Comparison of ENCODE assay signal across 8 cellular contexts in genomic region chr1:20732588-20733360, GRCh38. TPM values are rescaled to one million over a fixed set of nuclear protein-coding genes. Genes with fewer than 3 reads are reported as not detected.
A peak's percentile ranks its signal among the peaks of the same experiment; 100 is the strongest.
DNase-seq lines count a peak whose midpoint lies in the region; TF ChIP-seq lines count a peak whose summit lies in the region.

TSS of gene SH2D5 (minus strand) at chr1:20732703. CDS start at chr1:20728044, 4,659 bp downstream.

- no peaks in the 10 kb centered on the region; the same call in 1 of the 2 replicates for H3K4me1 ChIP-seq in BE2C
- H3K4me1 ChIP-seq in Peyer's patch, result peaks cover 4 to 26% (median 19%) of the 10 kb centered on the region in 4 donors

- H3K4me1 Mint-ChIP-seq in nephron, result peaks cover 9% of the 10 kb centered on the region

- no peaks in the 10 kb centered on the region for H3K36me3 ChIP-seq in BE2C
- H3K36me3 ChIP-seq in Peyer's patch, result peaks cover 0 to 5% (median 0%) of the 10 kb centered on the region in 3 donors

- peak within 1 kb of the TSS; percentile 79 to 86 (median 85) for H3K4me3 Mint-ChIP-seq in nephron

- peak; percentile 25 for TF ChIP-seq CTCF in BE2C (IDR thresholded peaks at IDR 0.05; ENCODE audit: low read depth, low read length)
- peak in 5 of 6 experiments; percentile 16 to 63 (median 44) for TF ChIP-seq CTCF in Peyer's patch (IDR thresholded peaks at IDR 0.05)
- peak; percentile 40 for TF ChIP-seq CTCF in fibroblast of pulmonary artery (IDR thresholded peaks at IDR 0.05; ENCODE audit: low read length, missing control alignments)
- peak; percentile 22 to 43 (median 24) for TF ChIP-seq CTCF in nephron (IDR thresholded peaks at IDR 0.05; ENCODE audit: unreplicated experiment in 3 of 3)

- H3K27me3 ChIP-seq in BE2C, result no peaks in the 10 kb centered on the region
- H3K27me3 ChIP-seq in Peyer's patch, result peaks cover 0 to 26% of the 10 kb centered on the region in 2 donors

- DNase-seq in BE2C (peak; percentile 59), HS-5 (ENCODE audit: low read depth) (peak; percentile 99), Peyer's patch (peak; percentile 69 to 93 (median 73)), fibroblast of pulmonary artery (ENCODE audit: low read depth) (peak; percentile 97)
- DNase-seq in activated T-helper 1 cell treated with anti-CD3 and anti-CD28 coated beads, Interleukin-2, amount 50 U/mL, for 16 hours (ENCODE audit: low read depth in 1 of 2, low spot score in 1 of 2), result peak; percentile 44 to 45
- DNase-seq in stimulated activated naive CD4-positive, alpha-beta T cell (lab: John Stamatoyannopoulos, UW), result peak in 4 of 6 experiments; percentile 22 to 53 (median 40)

- peak; percentile 30 for TF ChIP-seq POLR2A in GM19193 (IDR thresholded peaks at IDR 0.05; ENCODE audit: extremely low read depth, insufficient read depth, insufficient read length)
- TF ChIP-seq POLR2A in Peyer's patch (IDR thresholded peaks at IDR 0.05), result peak in 1 of 2 donors; percentile 33

- peak within 1 kb of the TSS; percentile 17 to 70 (median 47) for H3K27ac ChIP-seq in Peyer's patch

- H3K9me3 ChIP-seq in BE2C (no peaks in the 10 kb centered on the region), Peyer's patch (no peaks in the 10 kb centered on the region)

- H3K9me3 Mint-ChIP-seq in nephron, result no peaks in the 10 kb centered on the region

- H3K36me3 Mint-ChIP-seq in nephron (ENCODE audit: low read depth), result peaks cover 7% of the 10 kb centered on the region

- peak within 1 kb of the TSS; percentile 61 for H3K4me3 ChIP-seq in BE2C (ENCODE audit: low read depth, low read length)
- H3K4me3 ChIP-seq in Peyer's patch, result peak within 1 kb of the TSS; percentile 48 to 78 (median 60)
- peak within 1 kb of the TSS; percentile 62 for H3K4me3 ChIP-seq in fibroblast of pulmonary artery (replicated peaks; ENCODE audit: low read depth, low read length)

- peaks cover 57% of the 10 kb centered on the region for H3K27me3 Mint-ChIP-seq in nephron (ENCODE audit: low read depth)

- peak within 1 kb of the TSS in 2 of 3 experiments; percentile 20 to 27 for H3K27ac Mint-ChIP-seq in nephron

RNA-seq across cellular contexts. Expression of gene SH2D5, which starts in this region (rescaled TPM):
- 0.54 TPM for polyA plus RNA-seq in BE2C (2012; ENCODE audit: insufficient read depth, insufficient read length, low read depth)
- total RNA-seq in Peyer's patch, result not detected

Comparison
In these comparisons a context has a peak if more than half of its experiments do, and no peak if none do; other contexts are left out.
1. Peak in every context shown above with its lines: DNase-seq, H3K4me3 ChIP-seq and H3K27ac ChIP-seq.
2. Peak in DNase-seq, H3K4me3 ChIP-seq and H3K27ac ChIP-seq in Peyer's patch; RNA of the gene not detected or under 1 TPM.
3. DNase-seq: peak in every context shown above with its lines; median percentile 99 in HS-5; 97 in fibroblast of pulmonary artery; 73 in Peyer's patch; 59 in BE2C; 44 in activated T-helper 1 cell treated with anti-CD3 and anti-CD28 coated beads, Interleukin-2, amount 50 U/mL, for 16 hours; 40 in stimulated activated naive CD4-positive, alpha-beta T cell.